ENCODE assay signal across 8 cellular contexts in the genomic region with DNA sequence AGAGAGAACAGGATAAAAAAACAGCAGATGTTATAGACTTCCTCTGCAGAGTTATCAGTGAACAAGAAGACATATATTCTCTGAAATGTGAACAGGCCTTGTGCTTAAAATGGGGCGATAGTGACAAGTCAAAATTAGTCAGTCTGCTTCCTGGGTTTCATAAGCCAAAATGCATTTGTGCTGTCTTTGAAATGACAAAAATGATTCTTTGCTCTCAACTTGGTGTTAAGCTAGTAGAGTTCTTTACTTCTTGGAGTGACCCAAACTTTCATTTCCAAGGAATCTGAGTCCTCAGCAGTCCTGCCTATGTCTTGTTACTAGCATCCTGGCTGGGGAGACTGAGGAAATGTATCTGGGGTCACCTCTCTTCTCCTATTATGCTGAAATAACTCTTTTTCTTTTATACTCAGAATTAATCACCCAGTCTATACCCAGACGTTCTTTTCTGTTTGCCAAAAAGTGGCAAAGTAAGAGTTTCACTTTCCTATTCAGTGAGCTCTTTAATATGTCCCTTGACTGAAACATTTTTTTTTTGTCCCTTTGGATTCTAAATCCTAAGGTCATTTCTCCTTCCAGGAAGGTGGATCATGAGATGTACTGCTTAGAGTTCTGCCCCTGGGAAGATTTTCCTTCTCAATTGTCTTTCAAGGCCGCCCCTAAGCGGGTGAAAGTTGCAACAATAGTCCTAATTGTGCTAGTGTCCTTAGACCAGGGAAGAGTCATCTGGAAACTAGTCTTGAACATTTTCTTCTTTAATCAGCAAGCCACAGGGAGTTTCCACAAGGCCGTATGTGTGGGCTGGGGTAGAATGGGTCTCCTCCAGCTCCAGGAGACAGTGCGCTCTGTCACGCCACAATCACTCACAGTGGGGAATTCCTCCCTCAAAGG.
DNase-seq lines count a peak whose midpoint lies in the region; ATAC-seq lines count a peak whose summit lies in the region.

No MANE protein-coding gene starts in this region.

- H3K9me3 Mint-ChIP-seq in activated naive CD8-positive, alpha-beta T cell treated with anti-CD3 and anti-CD28 coated beads, Interleukin-2, amount 50 U/mL, for 24 hours: no peaks in the 10 kb centered on the region

- peak overlapping the region; percentile 63 for H3K4me3 Mint-ChIP-seq in activated naive CD8-positive, alpha-beta T cell treated with anti-CD3 and anti-CD28 coated beads, Interleukin-2, amount 50 U/mL, for 24 hours

- ATAC-seq in GM21447 (IDR thresholded peaks at IDR 0.05; ENCODE audit: unreplicated experiment): peak; percentile 76
- peak; percentile 86 for ATAC-seq in activated naive CD8-positive, alpha-beta T cell treated with anti-CD3 and anti-CD28 coated beads, Interleukin-2, amount 50 U/mL, for 24 hours

- H3K27ac Mint-ChIP-seq in activated naive CD8-positive, alpha-beta T cell treated with anti-CD3 and anti-CD28 coated beads, Interleukin-2, amount 50 U/mL, for 24 hours: peak overlapping the region; percentile 98

- H3K27me3 Mint-ChIP-seq in activated naive CD8-positive, alpha-beta T cell treated with anti-CD3 and anti-CD28 coated beads, Interleukin-2, amount 50 U/mL, for 24 hours: no peaks in the 10 kb centered on the region

- DNase-seq in GM03348 (ENCODE audit: low spot score) (peak; percentile 13), HK-2 (ENCODE audit: unreplicated experiment) (peak; percentile 5), AG08396 (ENCODE audit: low spot score) (no peak), HuH-7.5 (ENCODE audit: low spot score) (no peak), RKO (ENCODE audit: low spot score) (no peak)
- peak; percentile 78 for DNase-seq in activated naive CD8-positive, alpha-beta T cell treated with anti-CD3 and anti-CD28 coated beads, Interleukin-2, amount 50 U/mL, for 24 hours
- DNase-seq in stimulated activated CD8-positive, alpha-beta memory T cell treated with anti-CD3 and anti-CD28 coated beads, Interleukin-2, amount 100 ng/mL, for 48 hours (ENCODE audit: low read depth in 2 of 2): peak; percentile 51 to 62

- H3K4me1 Mint-ChIP-seq in activated naive CD8-positive, alpha-beta T cell treated with anti-CD3 and anti-CD28 coated beads, Interleukin-2, amount 50 U/mL, for 24 hours: peaks cover 65% of the 10 kb centered on the region

- H3K36me3 Mint-ChIP-seq in activated naive CD8-positive, alpha-beta T cell treated with anti-CD3 and anti-CD28 coated beads, Interleukin-2, amount 50 U/mL, for 24 hours (ENCODE audit: low read depth): peaks cover 4% of the 10 kb centered on the region

Comparison
In these comparisons a context has a peak if more than half of its experiments do, and no peak if none do; other contexts are left out.
1. DNase-seq: peak in GM03348 (single experiment), HK-2 (single experiment), activated naive CD8-positive, alpha-beta T cell treated with anti-CD3 and anti-CD28 coated beads, Interleukin-2, amount 50 U/mL, for 24 hours (single experiment) and stimulated activated CD8-positive, alpha-beta memory T cell treated with anti-CD3 and anti-CD28 coated beads, Interleukin-2, amount 100 ng/mL, for 48 hours (2 of 2); none in AG08396 (single experiment), HuH-7.5 (single experiment) and RKO (single experiment).